Comparison of ENCODE assay signal across 8 cellular contexts in the genomic region with DNA sequence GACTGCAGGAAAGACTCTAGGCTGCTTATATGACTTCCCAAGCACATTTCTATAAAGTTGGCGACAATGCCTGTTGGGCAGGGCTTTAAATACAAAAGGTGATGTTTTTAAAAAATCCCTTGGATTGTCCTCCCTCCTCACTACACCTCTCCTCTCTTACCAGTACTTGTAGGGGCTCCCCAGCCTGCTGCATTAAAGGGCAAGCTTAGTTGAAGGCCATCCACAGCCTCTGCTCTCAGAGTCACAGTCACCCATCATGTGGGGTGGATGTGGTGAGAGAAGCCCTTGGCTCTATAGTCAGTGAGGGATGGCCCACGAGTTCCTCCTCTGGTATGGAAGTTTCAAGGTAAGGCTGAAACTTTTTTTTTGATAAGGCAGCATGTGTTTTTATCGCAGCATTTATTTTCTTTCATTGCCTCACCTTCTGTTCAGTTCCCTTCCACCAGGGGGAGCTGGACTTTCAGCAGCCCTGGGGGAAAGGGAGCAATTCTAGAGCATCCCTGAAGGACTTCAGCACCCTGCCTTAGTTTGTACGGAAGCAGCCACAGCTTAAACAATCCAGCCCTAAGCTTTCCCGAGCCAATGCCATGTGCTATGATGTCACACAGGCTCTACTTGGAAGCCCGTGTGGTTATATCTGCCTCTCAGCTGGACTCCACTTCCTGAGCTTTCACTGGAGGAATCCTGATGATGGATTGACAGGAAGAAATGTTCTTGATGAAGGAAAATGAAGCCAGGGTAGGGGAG.
A peak's percentile ranks its signal among the peaks of the same experiment; 100 is the strongest.
DNase-seq lines count a peak whose midpoint lies in the region; TF ChIP-seq lines count a peak whose summit lies in the region.

No MANE protein-coding gene starts in this region.

- no peaks in the 10 kb centered on the region for H3K4me1 Mint-ChIP-seq in activated CD4-positive, alpha-beta T cell treated with anti-CD3 and anti-CD28 coated beads, Interleukin-2, amount 10 ng/mL, durations not matched to agents 7 days and 5 days

- H3K27me3 Mint-ChIP-seq in activated CD4-positive, alpha-beta T cell treated with anti-CD3 and anti-CD28 coated beads, Interleukin-2, amount 10 ng/mL, durations not matched to agents 7 days and 5 days = peaks cover 7% of the 10 kb centered on the region

- H3F3A ChIP-seq in GM23248 (ENCODE audit: insufficient read depth) (no peaks in the 10 kb centered on the region), Loucy (ENCODE audit: low read depth) (no peaks in the 10 kb centered on the region)

- TF ChIP-seq POLR2A in vagina (IDR thresholded peaks at IDR 0.05) = no peak

- CTCF ChIA-PET in activated CD4-positive, alpha-beta T cell treated with anti-CD3 and anti-CD28 coated beads, Interleukin-2, amount 10 ng/mL, durations not matched to agents 7 days and 5 days (lab: Charles Lee) = interaction anchor here (0.8 kb wide), 1 partner anchor 33 kb away, joined by 3 read pairs; no protein-coding TSS in a partner anchor

- POLR2A ChIA-PET in activated CD4-positive, alpha-beta T cell treated with anti-CD3 and anti-CD28 coated beads, Interleukin-2, amount 10 ng/mL, durations not matched to agents 7 days and 5 days (lab: Charles Lee) = interaction anchor here (0.6 kb wide), 1 partner anchor 534 kb away, joined by 5 read pairs; no protein-coding TSS in a partner anchor

- H4K20me1 ChIP-seq in GM23248 (ENCODE audit: insufficient read depth) = no peaks in the 10 kb centered on the region
- no peaks in the 10 kb centered on the region for H4K20me1 ChIP-seq in Loucy (ENCODE audit: insufficient read depth, low read length, poor library complexity, severe bottlenecking)

- intact Hi-C loops in vagina (cut with DNase I) = no loop called here

- H3K4me2 ChIP-seq in GM23248 (ENCODE audit: unreplicated experiment) (no peak overlapping the region), Loucy (ENCODE audit: low read depth, low read length, poor library complexity, severe bottlenecking) (no peak overlapping the region)

- no peaks in the 10 kb centered on the region for H3K36me3 Mint-ChIP-seq in activated CD4-positive, alpha-beta T cell treated with anti-CD3 and anti-CD28 coated beads, Interleukin-2, amount 10 ng/mL, durations not matched to agents 7 days and 5 days (ENCODE audit: low read depth)

- peaks cover 23% of the 10 kb centered on the region for H3K27me3 ChIP-seq in GM23248 (replicated peaks; ENCODE audit: insufficient read depth)
- peaks cover 54% of the 10 kb centered on the region for H3K27me3 ChIP-seq in Loucy (ENCODE audit: insufficient read depth, low read length, poor library complexity, severe bottlenecking)
- H3K27me3 ChIP-seq in vagina = no peaks in the 10 kb centered on the region

- H3K79me2 ChIP-seq in GM23248 (ENCODE audit: insufficient read depth) = no peaks in the 10 kb centered on the region
- no peaks in the 10 kb centered on the region for H3K79me2 ChIP-seq in Loucy (ENCODE audit: insufficient read depth, low read length)

- H3K4me3 ChIP-seq in GM23248 = no peak overlapping the region
- H3K4me3 ChIP-seq in Loucy (ENCODE audit: low read length, poor library complexity, severe bottlenecking) = no peak overlapping the region
- no peak overlapping the region for H3K4me3 ChIP-seq in fibroblast of villous mesenchyme (ENCODE audit: low read depth, low read length)
- no peak overlapping the region for H3K4me3 ChIP-seq in vagina

- H3K4me3 Mint-ChIP-seq in activated CD4-positive, alpha-beta T cell treated with anti-CD3 and anti-CD28 coated beads, Interleukin-2, amount 10 ng/mL, durations not matched to agents 7 days and 5 days = no peak overlapping the region

- H3K4me1 ChIP-seq in GM23248 (ENCODE audit: insufficient read depth) = no peaks in the 10 kb centered on the region
- H3K4me1 ChIP-seq in Loucy (ENCODE audit: insufficient read depth, low read length, poor library complexity, severe bottlenecking) = no peaks in the 10 kb centered on the region
- H3K4me1 ChIP-seq in vagina = no peaks in the 10 kb centered on the region

- H3K9me3 ChIP-seq in GM23248 (ENCODE audit: low read depth) = no peaks in the 10 kb centered on the region
- H3K9me3 ChIP-seq in Loucy (ENCODE audit: insufficient read depth, low read depth, low read length) = no peaks in the 10 kb centered on the region
- no peaks in the 10 kb centered on the region for H3K9me3 ChIP-seq in vagina

- TF ChIP-seq CTCF in Loucy (conservative IDR thresholded peaks at IDR 0.05; ENCODE audit: low read length) (peak; percentile 85), fibroblast of villous mesenchyme (IDR thresholded peaks at IDR 0.05; ENCODE audit: insufficient read depth, low read depth, low read length) (peak; percentile 86), vagina (IDR thresholded peaks at IDR 0.05) (peak in 1 of 3 experiments; percentile 6)

- no peak overlapping the region for H2AFZ ChIP-seq in GM23248
- no peak overlapping the region for H2AFZ ChIP-seq in Loucy (ENCODE audit: low read length)

- H3K36me3 ChIP-seq in GM23248 (ENCODE audit: low read depth) (no peaks in the 10 kb centered on the region), Loucy (ENCODE audit: insufficient read depth, low read length) (no peaks in the 10 kb centered on the region), vagina (no peaks in the 10 kb centered on the region)

- H3K9me2 ChIP-seq in GM23248 (ENCODE audit: insufficient read depth) (no peaks in the 10 kb centered on the region), Loucy (replicated peaks; ENCODE audit: low read depth, low read length) (no peaks in the 10 kb centered on the region)

- no peak overlapping the region for H3K27ac Mint-ChIP-seq in activated CD4-positive, alpha-beta T cell treated with anti-CD3 and anti-CD28 coated beads, Interleukin-2, amount 10 ng/mL, durations not matched to agents 7 days and 5 days

- H3K9ac ChIP-seq in GM23248 (no peak overlapping the region), Loucy (ENCODE audit: low read depth, low read length, poor library complexity, severe bottlenecking) (no peak overlapping the region)

- WGBS in GM23248 (ENCODE audit: low coverage in 1 of 2, low lambda C conversion rate in 2 of 2, missing lambda C conversion rate in 2 of 2), 2 experiments = 21 to 25% methylated on average over 6 of the region's 6 CpGs

- H3K27ac ChIP-seq in GM23248 (no peak overlapping the region), vagina (no peak overlapping the region)

- H3K9me3 Mint-ChIP-seq in activated CD4-positive, alpha-beta T cell treated with anti-CD3 and anti-CD28 coated beads, Interleukin-2, amount 10 ng/mL, durations not matched to agents 7 days and 5 days = no peaks in the 10 kb centered on the region

- in situ Hi-C loops in GM23248 (cut with MboI) = no loop called here

- peak; percentile 20 for DNase-seq in activated gamma-delta T cell treated with Interleukin-2 at 50 U/mL for 16 hours
- DNase-seq in activated gamma-delta T cell (lab: John Stamatoyannopoulos, UW) = no peak
- peak; percentile 63 for DNase-seq in GM23248
- DNase-seq in activated CD4-positive, alpha-beta T cell treated with anti-CD3 and anti-CD28 coated beads, Interleukin-2, amount 10 ng/mL, durations not matched to agents 7 days and 5 days = peak; percentile 40
- DNase-seq in fibroblast of villous mesenchyme (ENCODE audit: low read depth) = peak; percentile 38
- DNase-seq in stimulated activated CD4-positive, alpha-beta T cell treated with anti-CD3 and anti-CD28 coated beads, Interleukin-2, amount 100 ng/mL, for 4 hours (ENCODE audit: low read depth) = peak; percentile 0
- no peak for DNase-seq in vagina (ENCODE audit: extremely low spot score in 2 of 2)

Comparison
In these comparisons a context has a peak if more than half of its experiments do, and no peak if none do; other contexts are left out.
1. DNase-seq: peak in activated gamma-delta T cell treated with Interleukin-2 at 50 U/mL for 16 hours (single experiment), GM23248 (single experiment), activated CD4-positive, alpha-beta T cell treated with anti-CD3 and anti-CD28 coated beads, Interleukin-2, amount 10 ng/mL, durations not matched to agents 7 days and 5 days (single experiment), fibroblast of villous mesenchyme (single experiment) and stimulated activated CD4-positive, alpha-beta T cell treated with anti-CD3 and anti-CD28 coated beads, Interleukin-2, amount 100 ng/mL, for 4 hours (single experiment); none in activated gamma-delta T cell (single experiment) and vagina (0 of 2).